Comparison of ENCODE assay signal across 8 cellular contexts in genomic region chr11:122981388-122982264, GRCh38. TPM values are rescaled to one million over a fixed set of nuclear protein-coding genes. Genes with fewer than 3 reads are reported as not detected.
A peak's percentile ranks its signal among the peaks of the same experiment; 100 is the strongest.
DNase-seq lines count a peak whose midpoint lies in the region; ATAC-seq, FAIRE-seq and TF ChIP-seq lines count a peak whose summit lies in the region.

TSS of gene BSX (minus strand) at chr11:122981834. CDS start at chr11:122981671, 163 bp downstream.

- no peak for FAIRE-seq in urothelium cell line (lab: Jason Lieb, UNC)

- no peak within 1 kb of the TSS for H3K4me3 ChIP-seq in epithelial cell of esophagus (ENCODE audit: low read length)
- no peak within 1 kb of the TSS for H3K4me3 ChIP-seq in gastroesophageal sphincter

- H3K9me3 Mint-ChIP-seq in nephron progenitor cell, result peaks cover 6% of the 10 kb centered on the region

- 7 to 18% methylated on average over 4 to 15 of the region's 35 CpGs for WGBS in gastroesophageal sphincter (ENCODE audit: low coverage in 1 of 2), 2 donors

- H3K4me3 Mint-ChIP-seq in nephron progenitor cell, result no peak within 1 kb of the TSS

- TF ChIP-seq POLR2A in gastroesophageal sphincter (IDR thresholded peaks at IDR 0.05), result no peak

- no peak within 1 kb of the TSS for H3K27ac ChIP-seq in gastroesophageal sphincter

- no peaks in the 10 kb centered on the region for H3K36me3 Mint-ChIP-seq in nephron progenitor cell (ENCODE audit: low read depth)

- H3K9me3 ChIP-seq in gastroesophageal sphincter, result no peaks in the 10 kb centered on the region

- peaks cover 0 to 53% (median 28%) of the 10 kb centered on the region in 3 donors for H3K4me1 ChIP-seq in gastroesophageal sphincter

- H3K27me3 ChIP-seq in gastroesophageal sphincter, result peaks cover 100% of the 10 kb centered on the region

- H3K27ac Mint-ChIP-seq in nephron progenitor cell, result no peak within 1 kb of the TSS

- ATAC-seq in gastroesophageal sphincter (no peak), GM18868 (IDR thresholded peaks at IDR 0.05; ENCODE audit: unreplicated experiment) (no peak)

- peaks cover 100% of the 10 kb centered on the region for H3K27me3 Mint-ChIP-seq in nephron progenitor cell (ENCODE audit: low read depth, poor library complexity)

- DNase-seq in DMS153 (lab: John Stamatoyannopoulos, UW), result peak; percentile 70
- peak; percentile 47 for DNase-seq in M059J (ENCODE audit: low read depth)
- peak; percentile 43 for DNase-seq in activated CD4-positive, alpha-beta T cell treated with anti-CD3 and anti-CD28 coated beads, Interleukin-2, amount 50 U/mL, for 1 hour
- peak; percentile 59 for DNase-seq in epithelial cell of esophagus (ENCODE audit: low read depth)
- peak; percentile 95 for DNase-seq in nephron progenitor cell
- peak; percentile 75 for DNase-seq in urothelium cell line (ENCODE audit: low spot score)

- H3K4me1 Mint-ChIP-seq in nephron progenitor cell, result peaks cover 22% of the 10 kb centered on the region

- TF ChIP-seq CTCF in epithelial cell of esophagus (IDR thresholded peaks at IDR 0.05; ENCODE audit: insufficient read depth, low read depth, low read length, missing control alignments) (no peak), nephron progenitor cell (IDR thresholded peaks at IDR 0.05) (no peak), gastroesophageal sphincter (IDR thresholded peaks at IDR 0.05) (no peak)

- no peaks in the 10 kb centered on the region for H3K36me3 ChIP-seq in gastroesophageal sphincter

- TF ChIP-seq EP300 in gastroesophageal sphincter (IDR thresholded peaks at IDR 0.05), result no peak

RNA-seq across cellular contexts. Expression of gene BSX, which starts in this region (rescaled TPM):
- not detected in 2 replicates for total RNA-seq in M059J (2014; rRNA removed; shearing (Covaris generic))
- not detected for total RNA-seq in gastroesophageal sphincter

Comparison
In these comparisons a context has a peak if more than half of its experiments do, and no peak if none do; other contexts are left out.
1. Peak in DNase-seq in M059J; RNA of the gene not detected or under 1 TPM.
2. DNase-seq: peak in every context shown above with its lines; median percentile 95 in nephron progenitor cell; 75 in urothelium cell line; 70 in DMS153; 59 in epithelial cell of esophagus; 47 in M059J; 43 in activated CD4-positive, alpha-beta T cell treated with anti-CD3 and anti-CD28 coated beads, Interleukin-2, amount 50 U/mL, for 1 hour.